ENCODE assay signal across 24 cellular contexts in the genomic region with DNA sequence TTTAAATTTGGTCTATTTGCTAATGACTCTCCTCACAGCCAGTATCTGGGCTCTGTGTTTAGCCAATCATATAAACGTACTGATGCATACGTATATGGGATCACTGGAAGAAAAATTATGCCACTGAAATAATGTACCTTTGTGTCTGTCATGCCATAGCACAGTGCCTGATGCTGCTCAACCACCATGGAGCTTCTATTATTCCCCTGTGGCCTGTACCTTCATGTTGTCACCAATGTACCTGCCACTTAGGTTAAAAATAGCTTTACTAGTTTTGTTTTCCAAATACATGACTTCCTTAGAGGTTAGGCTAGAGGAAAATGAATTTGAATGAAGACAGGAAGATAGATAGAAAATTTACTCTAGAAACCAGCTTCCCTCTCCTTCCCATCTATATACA. TPM values are rescaled to one million over a fixed set of nuclear protein-coding genes. Genes with fewer than 3 reads are reported as not detected.
DNase-seq lines count a peak whose midpoint lies in the region; ATAC-seq and TF ChIP-seq lines count a peak whose summit lies in the region.
"Had no signal": no experiment of that assay in that cellular context is flagged by ENCODE, and none has a peak within 500 bp of the region (broad histone marks: within the 10 kb centered on the region; RNA-seq: fewer than 3 reads in every experiment).

No MANE protein-coding gene starts in this region.

- POLR2A ChIA-PET in CD8-positive, alpha-beta T cell (lab: Charles Lee): no interaction called here
- POLR2A ChIA-PET in activated CD8-positive, alpha-beta T cell treated with anti-CD3 and anti-CD28 coated beads, Interleukin-2, amount 10 ng/mL, durations not matched to agents 7 days and 5 days (lab: Charles Lee): interaction anchor here (1.0 kb wide), 1 partner anchor 13 kb away, joined by 3 read pairs; no protein-coding TSS in a partner anchor

- DNase-seq in CD8-positive, alpha-beta T cell: no peak
- no peak for DNase-seq in activated CD8-positive, alpha-beta T cell treated with anti-CD3 and anti-CD28 coated beads, Interleukin-2, amount 10 ng/mL, durations not matched to agents 7 days and 5 days
- DNase-seq in SK-N-DZ (ENCODE audit: low spot score): no peak
- DNase-seq in CD14-positive monocyte (ENCODE audit: low spot score): no peak
- DNase-seq: activated CD4-positive, alpha-beta T cell treated with anti-CD3 and anti-CD28 coated beads for 36 hours; activated T-cell treated with anti-CD3 and anti-CD28 coated beads, Interleukin-2, amount 50 U/mL, for 72 hours; DMS79; erythroblast; head of caudate nucleus; KBM-7; kidney glomerular epithelial cell; NCI-H187 treated with DMSO at 0.1 percent for 48 hours; NCI-H524; stimulated activated CD4-positive, alpha-beta T cell treated with anti-CD3 and anti-CD28 coated beads, Interleukin-4, amount 100 ng/mL, for 1 hour; T-helper 17 cell; upper lobe of left lung had no signal

- no peak for TF ChIP-seq CTCF in CD8-positive, alpha-beta T cell (IDR thresholded peaks at IDR 0.05)
- no peak for TF ChIP-seq CTCF in CD14-positive monocyte (IDR thresholded peaks at IDR 0.05)

- no peaks in the 10 kb centered on the region for H3K27me3 Mint-ChIP-seq in CD8-positive, alpha-beta T cell (ENCODE audit: low read depth)
- H3K27me3 Mint-ChIP-seq in activated CD8-positive, alpha-beta T cell treated with anti-CD3 and anti-CD28 coated beads, Interleukin-2, amount 10 ng/mL, durations not matched to agents 7 days and 5 days (ENCODE audit: low read depth): no peaks in the 10 kb centered on the region
- H3K27me3 Mint-ChIP-seq in CD14-positive monocyte (ENCODE audit: low read depth in 3 of 3): peaks cover 0 to 3% (median 0%) of the 10 kb centered on the region in 3 donors
- H3K27me3 Mint-ChIP-seq: activated CD4-positive, alpha-beta T cell treated with anti-CD3 and anti-CD28 coated beads for 36 hours; T-helper 17 cell had no signal

- H3K27ac ChIP-seq in CD8-positive, alpha-beta T cell (ENCODE audit: low read depth, low read length): no peak overlapping the region
- H3K27ac ChIP-seq: ascending aorta, coronary artery, upper lobe of left lung had no signal

- peaks cover 14% of the 10 kb centered on the region for H3K9me3 Mint-ChIP-seq in CD8-positive, alpha-beta T cell
- peaks cover 6% of the 10 kb centered on the region for H3K9me3 Mint-ChIP-seq in activated CD8-positive, alpha-beta T cell treated with anti-CD3 and anti-CD28 coated beads, Interleukin-2, amount 10 ng/mL, durations not matched to agents 7 days and 5 days (ENCODE audit: insufficient read depth)
- peaks cover 0 to 5% (median 0%) of the 10 kb centered on the region in 7 donors for H3K9me3 Mint-ChIP-seq in CD14-positive monocyte

- H3K4me3 ChIP-seq in CD8-positive, alpha-beta T cell (ENCODE audit: low read depth, low read length): no peak overlapping the region
- H3K4me3 ChIP-seq: ascending aorta, coronary artery, Peyer's patch, upper lobe of left lung had no signal

- no peaks in the 10 kb centered on the region for H3K36me3 ChIP-seq in CD8-positive, alpha-beta T cell (ENCODE audit: insufficient read depth, low read length)
- H3K36me3 ChIP-seq: ascending aorta, Peyer's patch had no signal

- peaks cover 65% of the 10 kb centered on the region for H3K36me3 Mint-ChIP-seq in CD8-positive, alpha-beta T cell
- peaks cover 66% of the 10 kb centered on the region for H3K36me3 Mint-ChIP-seq in activated CD8-positive, alpha-beta T cell treated with anti-CD3 and anti-CD28 coated beads, Interleukin-2, amount 10 ng/mL, durations not matched to agents 7 days and 5 days (ENCODE audit: low read depth)
- H3K36me3 Mint-ChIP-seq in CD14-positive monocyte: peaks cover 27 to 37% of the 10 kb centered on the region in 2 donors

- CTCF ChIA-PET in CD8-positive, alpha-beta T cell (lab: Charles Lee): no interaction called here
- CTCF ChIA-PET in activated CD8-positive, alpha-beta T cell treated with anti-CD3 and anti-CD28 coated beads, Interleukin-2, amount 10 ng/mL, durations not matched to agents 7 days and 5 days (lab: Charles Lee): interaction anchor here (1.4 to 2.0 kb wide), 3 partner anchors 11 to 114 kb away, joined by 4 to 8 read pairs (median 5); no protein-coding TSS in a partner anchor

- intact Hi-C loops in CD8-positive, alpha-beta T cell (cut with DNase I, micrococcal nuclease): no loop called here
- intact Hi-C loops in CD14-positive monocyte (cut with micrococcal nuclease): no loop called here

- H3K4me1 ChIP-seq in CD8-positive, alpha-beta T cell (ENCODE audit: insufficient read depth, low read length): peaks cover 4% of the 10 kb centered on the region
- H3K4me1 ChIP-seq: ascending aorta had no signal

- peaks cover 3% of the 10 kb centered on the region for H3K9me3 ChIP-seq in CD8-positive, alpha-beta T cell (ENCODE audit: low read length)
- H3K9me3 ChIP-seq: ascending aorta, Peyer's patch, upper lobe of left lung had no signal

- no peak for ATAC-seq in CD8-positive, alpha-beta T cell
- peak; percentile 75 for ATAC-seq in GM19025 (IDR thresholded peaks at IDR 0.05; ENCODE audit: low read depth, unreplicated experiment)
- ATAC-seq in HG03139 (IDR thresholded peaks at IDR 0.05; ENCODE audit: unreplicated experiment): peak; percentile 54
- no peak for ATAC-seq in activated CD8-positive, alpha-beta T cell treated with anti-CD3 and anti-CD28 coated beads, Interleukin-2, amount 10 ng/mL, durations not matched to agents 7 days and 5 days
- no peak for ATAC-seq in GM21367 (IDR thresholded peaks at IDR 0.05; ENCODE audit: unreplicated experiment)
- no peak for ATAC-seq in GM19463 (IDR thresholded peaks at IDR 0.05; ENCODE audit: unreplicated experiment)
- ATAC-seq: HCT116, T-helper 17 cell had no signal

- H3K4me3 Mint-ChIP-seq in CD8-positive, alpha-beta T cell: no peak overlapping the region
- no peak overlapping the region for H3K4me3 Mint-ChIP-seq in activated CD8-positive, alpha-beta T cell treated with anti-CD3 and anti-CD28 coated beads, Interleukin-2, amount 10 ng/mL, durations not matched to agents 7 days and 5 days
- H3K4me3 Mint-ChIP-seq in CD14-positive monocyte: no peak overlapping the region
- H3K4me3 Mint-ChIP-seq: activated CD4-positive, alpha-beta T cell treated with anti-CD3 and anti-CD28 coated beads for 36 hours; T-helper 17 cell had no signal

- H3K4me1 Mint-ChIP-seq in CD8-positive, alpha-beta T cell (ENCODE audit: low read depth): peaks cover 24% of the 10 kb centered on the region
- peaks cover 20% of the 10 kb centered on the region for H3K4me1 Mint-ChIP-seq in activated CD8-positive, alpha-beta T cell treated with anti-CD3 and anti-CD28 coated beads, Interleukin-2, amount 10 ng/mL, durations not matched to agents 7 days and 5 days (ENCODE audit: low read depth)
- peaks cover 26% of the 10 kb centered on the region for H3K4me1 Mint-ChIP-seq in CD14-positive monocyte

- no peaks in the 10 kb centered on the region for H3K27me3 ChIP-seq in CD8-positive, alpha-beta T cell (ENCODE audit: insufficient read depth, low read length)
- H3K27me3 ChIP-seq: ascending aorta, Peyer's patch, upper lobe of left lung had no signal

- H3K27ac Mint-ChIP-seq in CD8-positive, alpha-beta T cell: peak overlapping the region; percentile 76
- H3K27ac Mint-ChIP-seq in activated CD8-positive, alpha-beta T cell treated with anti-CD3 and anti-CD28 coated beads, Interleukin-2, amount 10 ng/mL, durations not matched to agents 7 days and 5 days: peak overlapping the region; percentile 4
- no peak overlapping the region for H3K27ac Mint-ChIP-seq in CD14-positive monocyte
- H3K27ac Mint-ChIP-seq: activated CD4-positive, alpha-beta T cell treated with anti-CD3 and anti-CD28 coated beads for 36 hours had no signal

RNA-seq across cellular contexts. Expression of a gene that starts 34.6 kb away (rescaled TPM):
- total RNA-seq in CD8-positive, alpha-beta T cell: 1 to 10 TPM; 5.9 to 6.3 TPM
- total RNA-seq in activated CD8-positive, alpha-beta T cell treated with anti-CD3 and anti-CD28 coated beads, Interleukin-2, amount 10 ng/mL, durations not matched to agents 7 days and 5 days: 10 to 100 TPM; 13.3 to 13.9 TPM
- polyA plus RNA-seq in SK-N-DZ (2014; cell fraction: cytosol; rRNA removed): not detected in 2 replicates
- not detected in 2 replicates for polyA plus RNA-seq in SK-N-DZ (2014; cell fraction: nucleus; rRNA removed)
- 10 to 100 TPM; 23.9 to 28.7 TPM for polyA plus RNA-seq in CD14-positive monocyte

Comparison
In these comparisons a context has a peak if more than half of its experiments do, and no peak if none do; other contexts are left out.
1. ATAC-seq: peak in GM19025 (single experiment) and HG03139 (single experiment); none in CD8-positive, alpha-beta T cell (single experiment), activated CD8-positive, alpha-beta T cell treated with anti-CD3 and anti-CD28 coated beads, Interleukin-2, amount 10 ng/mL, durations not matched to agents 7 days and 5 days (single experiment), GM21367 (single experiment) and GM19463 (single experiment).
2. H3K27ac Mint-ChIP-seq: peak in CD8-positive, alpha-beta T cell (single experiment) and activated CD8-positive, alpha-beta T cell treated with anti-CD3 and anti-CD28 coated beads, Interleukin-2, amount 10 ng/mL, durations not matched to agents 7 days and 5 days (single experiment); none in CD14-positive monocyte (0 of 7).